In genomic region chr14:73460691-73461127, GRCh38 we compare ENCODE assay signal across 10 cellular contexts. TPM values are rescaled to one million over a fixed set of nuclear protein-coding genes. Genes with fewer than 3 reads are reported as not detected.
DNase-seq lines count a peak whose midpoint lies in the region; ATAC-seq, FAIRE-seq and TF ChIP-seq lines count a peak whose summit lies in the region.
"Had no signal": no experiment of that assay in that cellular context is flagged by ENCODE, and none has a peak within 500 bp of the region (broad histone marks: within the 10 kb centered on the region; RNA-seq: fewer than 3 reads in every experiment).

No MANE protein-coding gene starts in this region.

- peaks cover 0 to 56% of the 10 kb centered on the region in 2 donors for H3K4me1 ChIP-seq in right atrium auricular region

- no peaks in the 10 kb centered on the region for H3K9me3 ChIP-seq in right atrium auricular region

- H3K27me3 ChIP-seq in right atrium auricular region = no peaks in the 10 kb centered on the region

- ATAC-seq in left ventricle myocardium superior = no peak
- no peak for ATAC-seq in GM21825 (IDR thresholded peaks at IDR 0.05; ENCODE audit: unreplicated experiment)
- ATAC-seq: activated naive CD8-positive, alpha-beta T cell treated with anti-CD3 and anti-CD28 coated beads, Interleukin-2, amount 50 U/mL, for 24 hours had no signal

- intact Hi-C loops in left ventricle myocardium superior (cut with micrococcal nuclease) = no loop called here

- peak; percentile 35 for FAIRE-seq in urothelium cell line (lab: Jason Lieb, UNC)

- peak; percentile 50 for DNase-seq in right atrium auricular region (ENCODE audit: low spot score)
- DNase-seq in left ventricle myocardium superior = no peak
- peak; percentile 17 for DNase-seq in SHP77 treated with DMSO at 0.1 percent for 48 hours (lab: John Stamatoyannopoulos, UW)
- DNase-seq in fibroblast of peridontal ligament (ENCODE audit: extremely low read depth) = peak; percentile 61
- DNase-seq in urothelium cell line (ENCODE audit: low spot score) = no peak
- DNase-seq in SW 1271 (lab: John Stamatoyannopoulos, UW) = no peak
- no peak for DNase-seq in T-helper 2 cell
- DNase-seq: activated naive CD8-positive, alpha-beta T cell treated with anti-CD3 and anti-CD28 coated beads, Interleukin-2, amount 50 U/mL, for 24 hours; DND-41 had no signal

- H3K4me3 ChIP-seq in right atrium auricular region = no peak overlapping the region

- H3K36me3 ChIP-seq in right atrium auricular region = no peaks in the 10 kb centered on the region

- TF ChIP-seq CTCF in right atrium auricular region (IDR thresholded peaks at IDR 0.05) = no peak

- H3K27ac ChIP-seq in right atrium auricular region = peak overlapping the region; percentile 66 to 96

RNA-seq across cellular contexts. Expression of gene NUMB, which starts 2.4 kb away (rescaled TPM):
- total RNA-seq in right atrium auricular region = 10 to 100 TPM; 24.6 to 31.9 TPM
- 41.9 TPM for total RNA-seq in left ventricle myocardium superior

RNA-seq across cellular contexts. Expression of gene RIOX1, which starts 30.0 kb away (rescaled TPM):
- total RNA-seq in right atrium auricular region = 10 to 100 TPM; 14.0 to 15.6 TPM
- total RNA-seq in left ventricle myocardium superior = 8.1 TPM

Comparison
In these comparisons a context has a peak if more than half of its experiments do, and no peak if none do; other contexts are left out.
1. DNase-seq: peak in right atrium auricular region (single experiment), SHP77 treated with DMSO at 0.1 percent for 48 hours (single experiment) and fibroblast of peridontal ligament (single experiment); none in left ventricle myocardium superior (single experiment), urothelium cell line (single experiment), SW 1271 (0 of 2) and T-helper 2 cell (0 of 5).